In the genomic region with DNA sequence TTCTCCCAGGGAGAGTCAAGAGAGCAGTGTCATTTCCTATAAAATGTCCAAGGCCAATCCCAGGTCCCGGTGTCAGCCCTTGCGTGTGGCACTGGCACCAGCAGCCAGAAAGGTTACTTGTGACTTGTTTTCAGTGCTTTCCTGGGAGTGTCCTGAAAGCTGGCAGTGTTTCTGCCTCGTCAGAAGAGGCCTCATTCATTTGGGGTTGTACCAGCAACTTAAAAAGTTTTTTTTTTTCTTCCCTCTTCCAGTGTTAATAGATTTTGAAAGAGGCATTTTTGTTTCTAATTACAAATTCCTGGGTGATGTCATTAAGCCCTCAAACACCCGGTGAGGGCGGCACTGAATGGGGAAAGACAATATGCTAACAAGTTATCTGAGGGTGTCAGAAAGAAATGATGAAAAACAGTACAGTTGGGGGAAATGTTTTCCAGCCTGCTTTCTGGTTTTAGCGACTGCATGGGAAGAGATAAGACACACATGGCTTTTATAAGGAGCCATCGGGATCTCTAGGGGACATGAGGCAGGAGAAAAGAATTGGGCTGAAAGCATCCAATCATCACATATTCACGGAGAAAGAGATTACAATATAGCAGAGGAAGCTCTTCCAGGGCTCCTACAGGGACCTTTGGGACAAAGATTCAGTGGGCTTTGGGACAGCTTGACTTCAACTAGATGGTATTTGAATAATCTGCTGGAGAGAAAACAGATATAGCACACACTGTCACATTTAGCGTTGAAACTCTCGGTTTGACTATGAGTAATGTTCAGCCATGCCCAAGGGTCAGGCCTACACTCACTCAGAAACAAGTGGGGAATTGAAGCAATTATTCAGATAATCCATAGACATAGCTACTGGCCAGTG, we compare ENCODE assay signal across 1 cellular context.
TF ChIP-seq lines count a peak whose summit lies in the region.

No MANE protein-coding gene starts in this region.

TF ChIP-seq in GM12878, 131 proteins besides CTCF, POLR2A, EP300 and RAD21 (continued from another document and continues in another):
- TF ChIP-seq BRCA1 (IDR thresholded peaks at IDR 0.05; ENCODE audit: low read depth, low read length), result no peak
- TF ChIP-seq ZSCAN29 (IDR thresholded peaks at IDR 0.05), result peak; percentile 100
- TF ChIP-seq GATAD2B (conservative IDR thresholded peaks at IDR 0.05; ENCODE audit: low read depth), result peak; percentile 84
- TF ChIP-seq, protein P1, sequence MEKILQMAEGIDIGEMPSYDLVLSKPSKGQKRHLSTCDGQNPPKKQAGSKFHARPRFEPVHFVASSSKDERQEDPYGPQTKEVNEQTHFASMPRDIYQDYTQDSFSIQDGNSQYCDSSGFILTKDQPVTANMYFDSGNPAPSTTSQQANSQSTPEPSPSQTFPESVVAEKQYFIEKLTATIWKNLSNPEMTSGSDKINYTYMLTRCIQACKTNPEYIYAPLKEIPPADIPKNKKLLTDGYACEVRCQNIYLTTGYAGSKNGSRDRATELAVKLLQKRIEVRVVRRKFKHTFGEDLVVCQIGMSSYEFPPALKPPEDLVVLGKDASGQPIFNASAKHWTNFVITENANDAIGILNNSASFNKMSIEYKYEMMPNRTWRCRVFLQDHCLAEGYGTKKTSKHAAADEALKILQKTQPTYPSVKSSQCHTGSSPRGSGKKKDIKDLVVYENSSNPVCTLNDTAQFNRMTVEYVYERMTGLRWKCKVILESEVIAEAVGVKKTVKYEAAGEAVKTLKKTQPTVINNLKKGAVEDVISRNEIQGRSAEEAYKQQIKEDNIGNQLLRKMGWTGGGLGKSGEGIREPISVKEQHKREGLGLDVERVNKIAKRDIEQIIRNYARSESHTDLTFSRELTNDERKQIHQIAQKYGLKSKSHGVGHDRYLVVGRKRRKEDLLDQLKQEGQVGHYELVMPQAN (conservative IDR thresholded peaks at IDR 0.05), result peak; percentile 59; the same call in 1 of the 2 replicates
- TF ChIP-seq, protein P2, sequence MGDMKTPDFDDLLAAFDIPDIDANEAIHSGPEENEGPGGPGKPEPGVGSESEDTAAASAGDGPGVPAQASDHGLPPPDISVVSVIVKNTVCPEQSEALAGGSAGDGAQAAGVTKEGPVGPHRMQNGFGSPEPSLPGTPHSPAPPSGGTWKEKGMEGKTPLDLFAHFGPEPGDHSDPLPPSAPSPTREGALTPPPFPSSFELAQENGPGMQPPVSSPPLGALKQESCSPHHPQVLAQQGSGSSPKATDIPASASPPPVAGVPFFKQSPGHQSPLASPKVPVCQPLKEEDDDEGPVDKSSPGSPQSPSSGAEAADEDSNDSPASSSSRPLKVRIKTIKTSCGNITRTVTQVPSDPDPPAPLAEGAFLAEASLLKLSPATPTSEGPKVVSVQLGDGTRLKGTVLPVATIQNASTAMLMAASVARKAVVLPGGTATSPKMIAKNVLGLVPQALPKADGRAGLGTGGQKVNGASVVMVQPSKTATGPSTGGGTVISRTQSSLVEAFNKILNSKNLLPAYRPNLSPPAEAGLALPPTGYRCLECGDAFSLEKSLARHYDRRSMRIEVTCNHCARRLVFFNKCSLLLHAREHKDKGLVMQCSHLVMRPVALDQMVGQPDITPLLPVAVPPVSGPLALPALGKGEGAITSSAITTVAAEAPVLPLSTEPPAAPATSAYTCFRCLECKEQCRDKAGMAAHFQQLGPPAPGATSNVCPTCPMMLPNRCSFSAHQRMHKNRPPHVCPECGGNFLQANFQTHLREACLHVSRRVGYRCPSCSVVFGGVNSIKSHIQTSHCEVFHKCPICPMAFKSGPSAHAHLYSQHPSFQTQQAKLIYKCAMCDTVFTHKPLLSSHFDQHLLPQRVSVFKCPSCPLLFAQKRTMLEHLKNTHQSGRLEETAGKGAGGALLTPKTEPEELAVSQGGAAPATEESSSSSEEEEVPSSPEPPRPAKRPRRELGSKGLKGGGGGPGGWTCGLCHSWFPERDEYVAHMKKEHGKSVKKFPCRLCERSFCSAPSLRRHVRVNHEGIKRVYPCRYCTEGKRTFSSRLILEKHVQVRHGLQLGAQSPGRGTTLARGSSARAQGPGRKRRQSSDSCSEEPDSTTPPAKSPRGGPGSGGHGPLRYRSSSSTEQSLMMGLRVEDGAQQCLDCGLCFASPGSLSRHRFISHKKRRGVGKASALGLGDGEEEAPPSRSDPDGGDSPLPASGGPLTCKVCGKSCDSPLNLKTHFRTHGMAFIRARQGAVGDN (IDR thresholded peaks at IDR 0.05), result peak; percentile 91
- TF ChIP-seq JUND (IDR thresholded peaks at IDR 0.05; ENCODE audit: low read depth, low read length), result peak; percentile 83; the same call in 1 of the 2 replicates
- 0 out of 2 replicates have a peak, but pooled peaks have one; percentile 40 for TF ChIP-seq STAT3 (IDR thresholded peaks at IDR 0.05; ENCODE audit: low read depth, low read length)
- TF ChIP-seq CREM (IDR thresholded peaks at IDR 0.05; ENCODE audit: low read depth), result peak; percentile 78
- TF ChIP-seq MYC (IDR thresholded peaks at IDR 0.05; ENCODE audit: insufficient read depth, insufficient read length, insufficient replicate concordance, low read length, severe bottlenecking), result no peak
- TF ChIP-seq ATF7 (IDR thresholded peaks at IDR 0.05; ENCODE audit: low read depth), result peak; percentile 86
- TF ChIP-seq, protein P3, sequence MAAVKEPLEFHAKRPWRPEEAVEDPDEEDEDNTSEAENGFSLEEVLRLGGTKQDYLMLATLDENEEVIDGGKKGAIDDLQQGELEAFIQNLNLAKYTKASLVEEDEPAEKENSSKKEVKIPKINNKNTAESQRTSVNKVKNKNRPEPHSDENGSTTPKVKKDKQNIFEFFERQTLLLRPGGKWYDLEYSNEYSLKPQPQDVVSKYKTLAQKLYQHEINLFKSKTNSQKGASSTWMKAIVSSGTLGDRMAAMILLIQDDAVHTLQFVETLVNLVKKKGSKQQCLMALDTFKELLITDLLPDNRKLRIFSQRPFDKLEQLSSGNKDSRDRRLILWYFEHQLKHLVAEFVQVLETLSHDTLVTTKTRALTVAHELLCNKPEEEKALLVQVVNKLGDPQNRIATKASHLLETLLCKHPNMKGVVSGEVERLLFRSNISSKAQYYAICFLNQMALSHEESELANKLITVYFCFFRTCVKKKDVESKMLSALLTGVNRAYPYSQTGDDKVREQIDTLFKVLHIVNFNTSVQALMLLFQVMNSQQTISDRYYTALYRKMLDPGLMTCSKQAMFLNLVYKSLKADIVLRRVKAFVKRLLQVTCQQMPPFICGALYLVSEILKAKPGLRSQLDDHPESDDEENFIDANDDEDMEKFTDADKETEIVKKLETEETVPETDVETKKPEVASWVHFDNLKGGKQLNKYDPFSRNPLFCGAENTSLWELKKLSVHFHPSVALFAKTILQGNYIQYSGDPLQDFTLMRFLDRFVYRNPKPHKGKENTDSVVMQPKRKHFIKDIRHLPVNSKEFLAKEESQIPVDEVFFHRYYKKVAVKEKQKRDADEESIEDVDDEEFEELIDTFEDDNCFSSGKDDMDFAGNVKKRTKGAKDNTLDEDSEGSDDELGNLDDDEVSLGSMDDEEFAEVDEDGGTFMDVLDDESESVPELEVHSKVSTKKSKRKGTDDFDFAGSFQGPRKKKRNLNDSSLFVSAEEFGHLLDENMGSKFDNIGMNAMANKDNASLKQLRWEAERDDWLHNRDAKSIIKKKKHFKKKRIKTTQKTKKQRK (IDR thresholded peaks at IDR 0.05; ENCODE audit: low read depth, low read length), result no peak
- TF ChIP-seq, protein P4, sequence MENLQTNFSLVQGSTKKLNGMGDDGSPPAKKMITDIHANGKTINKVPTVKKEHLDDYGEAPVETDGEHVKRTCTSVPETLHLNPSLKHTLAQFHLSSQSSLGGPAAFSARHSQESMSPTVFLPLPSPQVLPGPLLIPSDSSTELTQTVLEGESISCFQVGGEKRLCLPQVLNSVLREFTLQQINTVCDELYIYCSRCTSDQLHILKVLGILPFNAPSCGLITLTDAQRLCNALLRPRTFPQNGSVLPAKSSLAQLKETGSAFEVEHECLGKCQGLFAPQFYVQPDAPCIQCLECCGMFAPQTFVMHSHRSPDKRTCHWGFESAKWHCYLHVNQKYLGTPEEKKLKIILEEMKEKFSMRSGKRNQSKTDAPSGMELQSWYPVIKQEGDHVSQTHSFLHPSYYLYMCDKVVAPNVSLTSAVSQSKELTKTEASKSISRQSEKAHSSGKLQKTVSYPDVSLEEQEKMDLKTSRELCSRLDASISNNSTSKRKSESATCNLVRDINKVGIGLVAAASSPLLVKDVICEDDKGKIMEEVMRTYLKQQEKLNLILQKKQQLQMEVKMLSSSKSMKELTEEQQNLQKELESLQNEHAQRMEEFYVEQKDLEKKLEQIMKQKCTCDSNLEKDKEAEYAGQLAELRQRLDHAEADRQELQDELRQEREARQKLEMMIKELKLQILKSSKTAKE (IDR thresholded peaks at IDR 0.05; ENCODE audit: low read depth, poor library complexity, severe bottlenecking), result peak; percentile 62
- TF ChIP-seq, protein P5, sequence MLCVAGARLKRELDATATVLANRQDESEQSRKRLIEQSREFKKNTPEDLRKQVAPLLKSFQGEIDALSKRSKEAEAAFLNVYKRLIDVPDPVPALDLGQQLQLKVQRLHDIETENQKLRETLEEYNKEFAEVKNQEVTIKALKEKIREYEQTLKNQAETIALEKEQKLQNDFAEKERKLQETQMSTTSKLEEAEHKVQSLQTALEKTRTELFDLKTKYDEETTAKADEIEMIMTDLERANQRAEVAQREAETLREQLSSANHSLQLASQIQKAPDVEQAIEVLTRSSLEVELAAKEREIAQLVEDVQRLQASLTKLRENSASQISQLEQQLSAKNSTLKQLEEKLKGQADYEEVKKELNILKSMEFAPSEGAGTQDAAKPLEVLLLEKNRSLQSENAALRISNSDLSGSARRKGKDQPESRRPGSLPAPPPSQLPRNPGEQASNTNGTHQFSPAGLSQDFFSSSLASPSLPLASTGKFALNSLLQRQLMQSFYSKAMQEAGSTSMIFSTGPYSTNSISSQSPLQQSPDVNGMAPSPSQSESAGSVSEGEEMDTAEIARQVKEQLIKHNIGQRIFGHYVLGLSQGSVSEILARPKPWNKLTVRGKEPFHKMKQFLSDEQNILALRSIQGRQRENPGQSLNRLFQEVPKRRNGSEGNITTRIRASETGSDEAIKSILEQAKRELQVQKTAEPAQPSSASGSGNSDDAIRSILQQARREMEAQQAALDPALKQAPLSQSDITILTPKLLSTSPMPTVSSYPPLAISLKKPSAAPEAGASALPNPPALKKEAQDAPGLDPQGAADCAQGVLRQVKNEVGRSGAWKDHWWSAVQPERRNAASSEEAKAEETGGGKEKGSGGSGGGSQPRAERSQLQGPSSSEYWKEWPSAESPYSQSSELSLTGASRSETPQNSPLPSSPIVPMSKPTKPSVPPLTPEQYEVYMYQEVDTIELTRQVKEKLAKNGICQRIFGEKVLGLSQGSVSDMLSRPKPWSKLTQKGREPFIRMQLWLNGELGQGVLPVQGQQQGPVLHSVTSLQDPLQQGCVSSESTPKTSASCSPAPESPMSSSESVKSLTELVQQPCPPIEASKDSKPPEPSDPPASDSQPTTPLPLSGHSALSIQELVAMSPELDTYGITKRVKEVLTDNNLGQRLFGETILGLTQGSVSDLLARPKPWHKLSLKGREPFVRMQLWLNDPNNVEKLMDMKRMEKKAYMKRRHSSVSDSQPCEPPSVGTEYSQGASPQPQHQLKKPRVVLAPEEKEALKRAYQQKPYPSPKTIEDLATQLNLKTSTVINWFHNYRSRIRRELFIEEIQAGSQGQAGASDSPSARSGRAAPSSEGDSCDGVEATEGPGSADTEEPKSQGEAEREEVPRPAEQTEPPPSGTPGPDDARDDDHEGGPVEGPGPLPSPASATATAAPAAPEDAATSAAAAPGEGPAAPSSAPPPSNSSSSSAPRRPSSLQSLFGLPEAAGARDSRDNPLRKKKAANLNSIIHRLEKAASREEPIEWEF (IDR thresholded peaks at IDR 0.05; ENCODE audit: insufficient replicate concordance, low read depth, low read length), result peak; percentile 72
- no peak for TF ChIP-seq HDGF (IDR thresholded peaks at IDR 0.05)
- TF ChIP-seq, protein P6, sequence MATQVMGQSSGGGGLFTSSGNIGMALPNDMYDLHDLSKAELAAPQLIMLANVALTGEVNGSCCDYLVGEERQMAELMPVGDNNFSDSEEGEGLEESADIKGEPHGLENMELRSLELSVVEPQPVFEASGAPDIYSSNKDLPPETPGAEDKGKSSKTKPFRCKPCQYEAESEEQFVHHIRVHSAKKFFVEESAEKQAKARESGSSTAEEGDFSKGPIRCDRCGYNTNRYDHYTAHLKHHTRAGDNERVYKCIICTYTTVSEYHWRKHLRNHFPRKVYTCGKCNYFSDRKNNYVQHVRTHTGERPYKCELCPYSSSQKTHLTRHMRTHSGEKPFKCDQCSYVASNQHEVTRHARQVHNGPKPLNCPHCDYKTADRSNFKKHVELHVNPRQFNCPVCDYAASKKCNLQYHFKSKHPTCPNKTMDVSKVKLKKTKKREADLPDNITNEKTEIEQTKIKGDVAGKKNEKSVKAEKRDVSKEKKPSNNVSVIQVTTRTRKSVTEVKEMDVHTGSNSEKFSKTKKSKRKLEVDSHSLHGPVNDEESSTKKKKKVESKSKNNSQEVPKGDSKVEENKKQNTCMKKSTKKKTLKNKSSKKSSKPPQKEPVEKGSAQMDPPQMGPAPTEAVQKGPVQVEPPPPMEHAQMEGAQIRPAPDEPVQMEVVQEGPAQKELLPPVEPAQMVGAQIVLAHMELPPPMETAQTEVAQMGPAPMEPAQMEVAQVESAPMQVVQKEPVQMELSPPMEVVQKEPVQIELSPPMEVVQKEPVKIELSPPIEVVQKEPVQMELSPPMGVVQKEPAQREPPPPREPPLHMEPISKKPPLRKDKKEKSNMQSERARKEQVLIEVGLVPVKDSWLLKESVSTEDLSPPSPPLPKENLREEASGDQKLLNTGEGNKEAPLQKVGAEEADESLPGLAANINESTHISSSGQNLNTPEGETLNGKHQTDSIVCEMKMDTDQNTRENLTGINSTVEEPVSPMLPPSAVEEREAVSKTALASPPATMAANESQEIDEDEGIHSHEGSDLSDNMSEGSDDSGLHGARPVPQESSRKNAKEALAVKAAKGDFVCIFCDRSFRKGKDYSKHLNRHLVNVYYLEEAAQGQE (IDR thresholded peaks at IDR 0.05; ENCODE audit: low read depth, low read length), result no peak
- TF ChIP-seq CBX5 (IDR thresholded peaks at IDR 0.05; ENCODE audit: low read depth), result peak; percentile 60; the same call in 1 of the 2 replicates
- TF ChIP-seq, protein P7, sequence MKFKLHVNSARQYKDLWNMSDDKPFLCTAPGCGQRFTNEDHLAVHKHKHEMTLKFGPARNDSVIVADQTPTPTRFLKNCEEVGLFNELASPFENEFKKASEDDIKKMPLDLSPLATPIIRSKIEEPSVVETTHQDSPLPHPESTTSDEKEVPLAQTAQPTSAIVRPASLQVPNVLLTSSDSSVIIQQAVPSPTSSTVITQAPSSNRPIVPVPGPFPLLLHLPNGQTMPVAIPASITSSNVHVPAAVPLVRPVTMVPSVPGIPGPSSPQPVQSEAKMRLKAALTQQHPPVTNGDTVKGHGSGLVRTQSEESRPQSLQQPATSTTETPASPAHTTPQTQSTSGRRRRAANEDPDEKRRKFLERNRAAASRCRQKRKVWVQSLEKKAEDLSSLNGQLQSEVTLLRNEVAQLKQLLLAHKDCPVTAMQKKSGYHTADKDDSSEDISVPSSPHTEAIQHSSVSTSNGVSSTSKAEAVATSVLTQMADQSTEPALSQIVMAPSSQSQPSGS (IDR thresholded peaks at IDR 0.05; ENCODE audit: low read length), result peak; percentile 83
- peak; percentile 77; the same call in 1 of the 2 replicates for TF ChIP-seq BCL11A (IDR thresholded peaks at IDR 0.05; ENCODE audit: low read depth, low read length)
- peak; percentile 81; the same call in 2 of the 3 replicates for TF ChIP-seq POU2F2 (IDR thresholded peaks at IDR 0.05; ENCODE audit: borderline replicate concordance, low read depth, low read length)
- TF ChIP-seq MXI1 (IDR thresholded peaks at IDR 0.05; ENCODE audit: low read depth, low read length), result peak; percentile 72; the same call in 1 of the 2 replicates
- peak; percentile 95 for TF ChIP-seq JUNB (IDR thresholded peaks at IDR 0.05)
- peak; percentile 93 for TF ChIP-seq EED (IDR thresholded peaks at IDR 0.05; ENCODE audit: low read depth)
- peak in 1 of 2 experiments; percentile 80; a peak in 1 of 4 replicates for TF ChIP-seq CEBPB (IDR thresholded peaks at IDR 0.05; ENCODE audit: borderline replicate concordance in 1 of 2, low read depth in 2 of 2, low read length in 2 of 2)
- TF ChIP-seq RELA (IDR thresholded peaks at IDR 0.05; ENCODE audit: borderline replicate concordance, partially characterized antibody), result no peak
- TF ChIP-seq POLR2AphosphoS5 (IDR thresholded peaks at IDR 0.05; ENCODE audit: low read length), result peak; percentile 45; the same call in 1 of the 2 replicates
- no peak for TF ChIP-seq WRNIP1 (IDR thresholded peaks at IDR 0.05; ENCODE audit: borderline replicate concordance, low read depth, low read length)
- peak; percentile 74 for TF ChIP-seq RUNX3 (IDR thresholded peaks at IDR 0.05; ENCODE audit: low read length)
